In the genomic region with DNA sequence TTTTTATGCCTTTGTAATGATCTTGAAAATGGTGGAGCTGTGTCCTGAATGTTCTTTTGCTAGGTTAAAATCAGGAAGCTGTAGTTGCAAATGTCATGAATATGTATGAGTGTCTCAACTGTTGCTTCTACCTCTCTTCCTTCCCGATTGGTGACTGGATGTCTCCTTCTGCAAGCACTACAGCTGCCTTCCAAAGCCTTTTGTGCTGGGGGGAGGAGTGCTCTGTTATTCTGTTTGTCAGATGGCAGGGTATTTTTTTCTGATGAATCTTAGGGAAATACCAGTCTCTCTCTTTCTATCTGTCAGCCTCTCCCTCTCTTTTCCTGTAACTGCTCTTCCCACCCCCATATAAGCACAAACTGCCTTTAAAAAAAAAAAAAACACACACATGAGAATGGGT, we compare ENCODE assay signal across 25 cellular contexts.
DNase-seq lines count a peak whose midpoint lies in the region; ATAC-seq, FAIRE-seq and TF ChIP-seq lines count a peak whose summit lies in the region.
"Had no signal": no experiment of that assay in that cellular context is flagged by ENCODE, and none has a peak within 500 bp of the region (broad histone marks: within the 10 kb centered on the region; RNA-seq: fewer than 3 reads in every experiment).

No MANE protein-coding gene starts in this region.

- intact Hi-C loops in pancreas (cut with DNase I), result no loop called here

- no peak overlapping the region for H3K27ac ChIP-seq in pancreas
- H3K27ac ChIP-seq: stomach, WERI-Rb-1 had no signal

- no peak for FAIRE-seq in pancreas (lab: Jason Lieb, UNC)
- FAIRE-seq: endothelial cell of umbilical vein, GM18507 had no signal

- no peak overlapping the region for H3K27ac Mint-ChIP-seq in endothelial cell (ENCODE audit: unreplicated experiment)
- H3K27ac Mint-ChIP-seq: activated naive CD4-positive, alpha-beta T cell treated with anti-CD3 and anti-CD28 coated beads, Interleukin-2, amount 50 U/mL, for 24 hours; CD14-positive monocyte; IgD-negative memory B cell; progenitor cell of endocrine pancreas had no signal

- H3K27me3 Mint-ChIP-seq in endothelial cell (ENCODE audit: unreplicated experiment), result no peaks in the 10 kb centered on the region
- H3K27me3 Mint-ChIP-seq: progenitor cell of endocrine pancreas had no signal

- DNase-seq in DMS53 treated with DMSO at 0.1 percent for 48 hours (lab: John Stamatoyannopoulos, UW; ENCODE audit: unreplicated experiment) (peak; percentile 59), NCI-H345 (lab: John Stamatoyannopoulos, UW) (peak; percentile 76), astrocyte of the hippocampus (ENCODE audit: low read depth, low spot score) (peak; percentile 45), pancreas (no peak), endothelial cell (ENCODE audit: low spot score) (no peak)
- no peak for DNase-seq in effector CD8-positive, alpha-beta T cell (lab: John Stamatoyannopoulos, UW)
- DNase-seq: activated CD4-positive, alpha-beta T cell treated with anti-CD3 and anti-CD28 coated beads, Interleukin-2, amount 50 U/mL, for 1 hour; central memory CD4-positive, alpha-beta T cell; NCI-H1105; NCI-H2107; NCI-H526; stomach; trophoblast cell; WERI-Rb-1 had no signal

- 15 to 31% methylated on average over 1 of the region's 1 CpG for WGBS in pancreas, 2 donors

- no peak overlapping the region for H3K4me3 ChIP-seq in pancreas
- H3K4me3 ChIP-seq: lung, stomach had no signal

- TF ChIP-seq CTCF in pancreas (IDR thresholded peaks at IDR 0.05), result no peak
- no peak for TF ChIP-seq CTCF in endothelial cell (IDR thresholded peaks at IDR 0.05; ENCODE audit: unreplicated experiment)

- H3K4me3 Mint-ChIP-seq in endothelial cell (ENCODE audit: unreplicated experiment), result no peak overlapping the region
- H3K4me3 Mint-ChIP-seq: activated naive CD4-positive, alpha-beta T cell treated with anti-CD3 and anti-CD28 coated beads, Interleukin-2, amount 50 U/mL, for 24 hours; CD14-positive monocyte; IgD-negative memory B cell; neural crest cell had no signal

- no peaks in the 10 kb centered on the region for H3K36me3 ChIP-seq in pancreas
- H3K36me3 ChIP-seq: stomach, WERI-Rb-1 had no signal

- H3K9me3 Mint-ChIP-seq in endothelial cell (ENCODE audit: unreplicated experiment), result no peaks in the 10 kb centered on the region
- H3K9me3 Mint-ChIP-seq: neural crest cell had no signal

- no peaks in the 10 kb centered on the region for H3K9me3 ChIP-seq in pancreas
- H3K9me3 ChIP-seq: stomach had no signal

- ATAC-seq in GM19463 (IDR thresholded peaks at IDR 0.05; ENCODE audit: unreplicated experiment), result peak; percentile 74
- no peak for ATAC-seq in pancreas
- no peak for ATAC-seq in HG03571 (IDR thresholded peaks at IDR 0.05; ENCODE audit: unreplicated experiment)
- ATAC-seq: sciatic nerve had no signal

- peaks cover 3% of the 10 kb centered on the region for H3K4me1 Mint-ChIP-seq in endothelial cell (ENCODE audit: unreplicated experiment)
- H3K4me1 Mint-ChIP-seq: activated naive CD4-positive, alpha-beta T cell treated with anti-CD3 and anti-CD28 coated beads, Interleukin-2, amount 50 U/mL, for 24 hours; CD14-positive monocyte had no signal

- H3K27me3 ChIP-seq in pancreas, result peaks cover 0 to 6% (median 0%) of the 10 kb centered on the region in 4 donors
- H3K27me3 ChIP-seq: stomach had no signal

- no peaks in the 10 kb centered on the region for H3K4me1 ChIP-seq in pancreas
- H3K4me1 ChIP-seq: stomach had no signal

- no peaks in the 10 kb centered on the region for H3K36me3 Mint-ChIP-seq in endothelial cell (ENCODE audit: low read depth, unreplicated experiment)
- H3K36me3 Mint-ChIP-seq: activated naive CD4-positive, alpha-beta T cell treated with anti-CD3 and anti-CD28 coated beads, Interleukin-2, amount 50 U/mL, for 24 hours; CD14-positive monocyte; IgD-negative memory B cell had no signal

Comparison
In these comparisons a context has a peak if more than half of its experiments do, and no peak if none do; other contexts are left out.
1. DNase-seq: peak in DMS53 treated with DMSO at 0.1 percent for 48 hours (single experiment), NCI-H345 (single experiment) and astrocyte of the hippocampus (single experiment); none in pancreas (0 of 6), effector CD8-positive, alpha-beta T cell (single experiment) and endothelial cell (single experiment).